13 cellular contexts compared by ENCODE assay signal in genomic region chrX:48626401-48627298, GRCh38.
"Had no signal": no experiment of that assay in that cellular context is flagged by ENCODE, and none has a peak within 500 bp of the region (broad histone marks: within the 10 kb centered on the region; RNA-seq: fewer than 3 reads in every experiment).

No MANE protein-coding gene starts in this region.

- DNase-seq: activated CD4-positive, alpha-beta T cell treated with anti-CD3 and anti-CD28 coated beads, Interleukin-2, amount 50 U/mL, for 4 hours; activated CD4-positive, CD25-positive, alpha-beta regulatory T cell treated with anti-CD3 and anti-CD28 coated beads, Interleukin-2, amount 50 U/mL, for 72 hours; activated naive CD4-positive, alpha-beta T cell treated with anti-CD3 and anti-CD28 coated beads, Interleukin-2, amount 50 U/mL, for 16 hours; activated T-cell treated with anti-CD3 and anti-CD28 coated beads, Interleukin-2, amount 50 U/mL, for 1 hour; glutamatergic neuron; nucleus accumbens; posterior cingulate gyrus; right cardiac atrium; spleen; T-helper 9 cell had no signal

- H3K27ac ChIP-seq: cardiac muscle cell, esophagus muscularis mucosa, spleen had no signal

- H3K4me3 Mint-ChIP-seq: natural killer cell treated with Interleukin-12 subunit alpha and Interleukin-12 subunit beta and Interleukin-15 and Interleukin-18, amount 100 ng/mL, for 72 hours had no signal

- H3K4me3 ChIP-seq: cardiac muscle cell, esophagus muscularis mucosa, spleen had no signal

- H3K9me3 Mint-ChIP-seq: natural killer cell treated with Interleukin-12 subunit alpha and Interleukin-12 subunit beta and Interleukin-15 and Interleukin-18, amount 100 ng/mL, for 72 hours had no signal

- H3K27me3 ChIP-seq: cardiac muscle cell, esophagus muscularis mucosa, spleen had no signal

- H3K36me3 Mint-ChIP-seq: natural killer cell treated with Interleukin-12 subunit alpha and Interleukin-12 subunit beta and Interleukin-15 and Interleukin-18, amount 100 ng/mL, for 72 hours had no signal

- H3K27ac Mint-ChIP-seq: natural killer cell treated with Interleukin-12 subunit alpha and Interleukin-12 subunit beta and Interleukin-15 and Interleukin-18, amount 100 ng/mL, for 72 hours had no signal

- H3K36me3 ChIP-seq: cardiac muscle cell, esophagus muscularis mucosa, spleen had no signal

- H3K27me3 Mint-ChIP-seq: natural killer cell treated with Interleukin-12 subunit alpha and Interleukin-12 subunit beta and Interleukin-15 and Interleukin-18, amount 100 ng/mL, for 72 hours had no signal

- ATAC-seq: natural killer cell treated with Interleukin-12 subunit alpha and Interleukin-12 subunit beta and Interleukin-15 and Interleukin-18, amount 100 ng/mL, for 72 hours; right cardiac atrium had no signal

- H3K9me3 ChIP-seq: esophagus muscularis mucosa, spleen had no signal
